In genomic region chr17:57774872-57775271, GRCh38 we compare ENCODE assay signal across 17 cellular contexts. TPM values are rescaled to one million over a fixed set of nuclear protein-coding genes. Genes with fewer than 3 reads are reported as not detected.
DNase-seq lines count a peak whose midpoint lies in the region; ATAC-seq, FAIRE-seq and TF ChIP-seq lines count a peak whose summit lies in the region.
"Had no signal": no experiment of that assay in that cellular context is flagged by ENCODE, and none has a peak within 500 bp of the region (broad histone marks: within the 10 kb centered on the region; RNA-seq: fewer than 3 reads in every experiment).

No MANE protein-coding gene starts in this region.

- DNase-seq in H9 (peak; percentile 17), Karpas-422 (peak; percentile 49), H1 (ENCODE audit: low read depth in 1 of 2, low spot score in 2 of 2) (no peak), endothelial cell (ENCODE audit: low spot score) (no peak)
- no peak for DNase-seq in activated effector memory CD4-positive, alpha-beta T cell treated with anti-CD3 and anti-CD28 coated beads, Interleukin-2, amount 50 U/mL, for 16 hours
- DNase-seq: BE2C; Caco-2; CD8-positive, alpha-beta memory T cell; DMS53; GF-D8 had no signal

- WGBS in H9 (ENCODE audit: extremely low coverage, insufficient read length, low lambda C conversion rate) = no CpG with 5 or more reads among the region's 4 CpGs
- 85% methylated on average over 4 of the region's 4 CpGs; no CpG with 5 or more reads in 1 of the 2 experiments for WGBS in H1 (ENCODE audit: extremely low coverage in 1 of 2, insufficient coverage in 1 of 2, insufficient read length in 1 of 2, insufficient replicate concordance in 2 of 2, low coverage in 1 of 2, low lambda C conversion rate in 2 of 2, missing lambda C conversion rate in 1 of 2), 2 experiments

- no peak overlapping the region for H4K8ac ChIP-seq in H9 (replicated peaks; ENCODE audit: insufficient read length, low read depth, low read length)
- no peak overlapping the region; the same call in 1 of the 2 replicates for H4K8ac ChIP-seq in H1 (ENCODE audit: extremely low read depth, insufficient read depth, low read length)

- H3T11ph ChIP-seq in H9 (ENCODE audit: low read length) = no peak overlapping the region

- no peaks in the 10 kb centered on the region for H4K20me1 ChIP-seq in H9 (ENCODE audit: control insufficient read depth, insufficient read depth, insufficient read length)
- H4K20me1 ChIP-seq in Karpas-422 (ENCODE audit: insufficient read depth, low read depth, low read length) = no peaks in the 10 kb centered on the region
- H4K20me1 ChIP-seq in H1 (replicated peaks in 1 of 2; ENCODE audit: control insufficient read depth in 1 of 2, insufficient read depth in 2 of 2, low read length in 2 of 2) = no peaks in the 10 kb centered on the region

- no peaks in the 10 kb centered on the region; a peak in 1 of 7 replicates for H3K36me3 Mint-ChIP-seq in H9 (ENCODE audit: insufficient read depth in 1 of 3, low read depth in 3 of 3)
- no peaks in the 10 kb centered on the region for H3K36me3 Mint-ChIP-seq in endothelial cell (ENCODE audit: low read depth, unreplicated experiment)
- H3K36me3 Mint-ChIP-seq: CD8-positive, alpha-beta memory T cell had no signal

- H3K4me3 ChIP-seq in Karpas-422 (ENCODE audit: low read length) (no peak overlapping the region), H1 (ENCODE audit: extremely low read depth in 1 of 4, insufficient read depth in 2 of 4, low read depth in 3 of 4, low read length in 4 of 4) (no peak overlapping the region)
- H3K4me3 ChIP-seq: A549 had no signal

- H3K9me3 ChIP-seq in H9 (ENCODE audit: control insufficient read depth, low read depth, low read length) = no peaks in the 10 kb centered on the region
- no peaks in the 10 kb centered on the region for H3K9me3 ChIP-seq in Karpas-422 (ENCODE audit: low read length)
- H3K9me3 ChIP-seq in H1 (ENCODE audit: insufficient read depth in 2 of 2, low read depth in 1 of 2, low read length in 1 of 2) = no peaks in the 10 kb centered on the region
- H3K9me3 ChIP-seq: A549, BE2C, Caco-2 had no signal

- no peak for ATAC-seq in HG02973 (IDR thresholded peaks at IDR 0.05; ENCODE audit: unreplicated experiment)
- ATAC-seq: A549, HCT116 had no signal

- H2BK5ac ChIP-seq in H9 (ENCODE audit: insufficient read length, low read length) (no peak overlapping the region), H1 (ENCODE audit: low read depth, low read length) (no peak overlapping the region)

- H2AFZ ChIP-seq in H9 (ENCODE audit: low read length) = no peak overlapping the region
- H2AFZ ChIP-seq in Karpas-422 (ENCODE audit: low read length) = no peak overlapping the region; the same call in 1 of the 2 replicates
- no peak overlapping the region for H2AFZ ChIP-seq in H1 (ENCODE audit: low read length)

- no peaks in the 10 kb centered on the region for H3K79me1 ChIP-seq in H9 (ENCODE audit: insufficient read depth, low read depth, low read length, poor library complexity, severe bottlenecking)
- H3K79me1 ChIP-seq in H1 (ENCODE audit: low read depth, low read length) = no peaks in the 10 kb centered on the region

- H4K91ac ChIP-seq in H9 (ENCODE audit: insufficient read length, low read depth, low read length) (no peak overlapping the region), H1 (replicated peaks; ENCODE audit: insufficient read length, low read length) (no peak overlapping the region)

- no peak overlapping the region for H3K4me3 Mint-ChIP-seq in H9
- no peak overlapping the region for H3K4me3 Mint-ChIP-seq in endothelial cell (ENCODE audit: unreplicated experiment)
- H3K4me3 Mint-ChIP-seq: CD8-positive, alpha-beta memory T cell had no signal

- H3K9ac ChIP-seq in H9 (ENCODE audit: extremely low read depth, insufficient read length, low read length) = no peak overlapping the region
- no peak overlapping the region for H3K9ac ChIP-seq in Karpas-422 (ENCODE audit: low read length)
- no peak overlapping the region for H3K9ac ChIP-seq in H1 (replicated peaks in 1 of 4; ENCODE audit: extremely low read depth in 1 of 4, low read depth in 3 of 4, low read length in 3 of 4)

- no peak for TF ChIP-seq RAD21 in H1 (IDR thresholded peaks at IDR 0.05 in 1 of 2, conservative IDR thresholded peaks at IDR 0.05 in 1 of 2; ENCODE audit: low read depth in 2 of 2, low read length in 2 of 2)

- H3K4me1 Mint-ChIP-seq in H9 = peaks cover 0 to 4% of the 10 kb centered on the region in 2 experiments; a peak in 1 of 4 replicates
- peaks cover 8% of the 10 kb centered on the region for H3K4me1 Mint-ChIP-seq in endothelial cell (ENCODE audit: unreplicated experiment)
- H3K4me1 Mint-ChIP-seq: CD8-positive, alpha-beta memory T cell had no signal

- H3K18ac ChIP-seq in H9 (ENCODE audit: insufficient read length, low read depth, low read length) = no peak overlapping the region
- no peak overlapping the region for H3K18ac ChIP-seq in H1 (ENCODE audit: extremely low read depth, low read length)

- no peaks in the 10 kb centered on the region for H3K9me2 ChIP-seq in Karpas-422 (replicated peaks; ENCODE audit: insufficient read depth, low read length)

- no peaks in the 10 kb centered on the region for H3K36me3 ChIP-seq in Karpas-422 (ENCODE audit: insufficient read depth, low read length)
- H3K36me3 ChIP-seq in H1 (ENCODE audit: control insufficient read depth in 2 of 4, insufficient read depth in 4 of 4, low read length in 3 of 4) = no peaks in the 10 kb centered on the region
- H3K36me3 ChIP-seq: BE2C had no signal

- POLR2A ChIA-PET in H1 (lab: Charles Lee; ENCODE audit: partially characterized antibody) = no interaction called here

- H2AK5ac ChIP-seq in H9 (ENCODE audit: insufficient read length, low read length) (no peak overlapping the region), H1 (ENCODE audit: low read depth, low read length) (no peak overlapping the region)

- peak overlapping the region in 1 of 3 experiments; percentile 11; a peak in 2 of 7 replicates for H3K27ac Mint-ChIP-seq in H9
- no peak overlapping the region for H3K27ac Mint-ChIP-seq in endothelial cell (ENCODE audit: unreplicated experiment)
- H3K27ac Mint-ChIP-seq: CD8-positive, alpha-beta memory T cell had no signal

- no peak for TF ChIP-seq POLR2A in H1 (IDR thresholded peaks at IDR 0.05; ENCODE audit: control extremely low read depth in 1 of 2, low read depth in 2 of 2, low read length in 2 of 2)

- H3K4ac ChIP-seq in H9 (ENCODE audit: low read depth, low read length) (no peak overlapping the region), H1 (replicated peaks; ENCODE audit: insufficient read length, low read depth, low read length) (no peak overlapping the region)

- H3K14ac ChIP-seq in H9 (ENCODE audit: insufficient read depth, low read length) (no peak overlapping the region; the same call in 1 of the 2 replicates), H1 (ENCODE audit: insufficient read length) (no peak overlapping the region)

- H3K4me1 ChIP-seq in H9 (ENCODE audit: insufficient read depth, low read length) (no peaks in the 10 kb centered on the region), Karpas-422 (ENCODE audit: low read length) (no peaks in the 10 kb centered on the region), H1 (replicated peaks in 1 of 4; ENCODE audit: control insufficient read depth in 3 of 4, insufficient read depth in 4 of 4, low read length in 3 of 4) (no peaks in the 10 kb centered on the region)
- H3K4me1 ChIP-seq: Caco-2 had no signal

- H3K27me3 ChIP-seq in H9 (ENCODE audit: insufficient read depth, low read length) (no peaks in the 10 kb centered on the region), Karpas-422 (ENCODE audit: low read length) (no peaks in the 10 kb centered on the region), H1 (replicated peaks in 1 of 4; ENCODE audit: control insufficient read depth in 3 of 4, extremely low read depth in 1 of 4, insufficient read depth in 3 of 4, low read length in 3 of 4) (no peaks in the 10 kb centered on the region)
- H3K27me3 ChIP-seq: BE2C had no signal

- CTCF ChIA-PET in H1 (lab: Charles Lee; ENCODE audit: partially characterized antibody) = interaction anchor here (0.6 to 1.4 kb wide), 4 partner anchors 35 to 103 kb away, joined by 3 to 5 read pairs (median 3); no protein-coding TSS in a partner anchor

- no peak overlapping the region for H2BK20ac ChIP-seq in H9 (ENCODE audit: low read depth, low read length, poor library complexity, severe bottlenecking)
- H2BK20ac ChIP-seq in H1 (ENCODE audit: low read length) = no peak overlapping the region

- H2BK15ac ChIP-seq in H9 (ENCODE audit: low read depth, low read length) (no peak overlapping the region), H1 (ENCODE audit: low read length) (no peak overlapping the region)

- H3K23me2 ChIP-seq in H9 (ENCODE audit: insufficient read length, low read depth, low read length, poor library complexity, severe bottlenecking) (no peaks in the 10 kb centered on the region), H1 (ENCODE audit: low read depth, low read length) (no peaks in the 10 kb centered on the region)

- H3K27ac ChIP-seq in H9 (ENCODE audit: insufficient read length, low read depth, low read length) (no peak overlapping the region), Karpas-422 (ENCODE audit: low read length) (no peak overlapping the region), H1 (ENCODE audit: low read depth, low read length) (no peak overlapping the region)
- H3K27ac ChIP-seq: A549 had no signal

- no peak overlapping the region for H4K5ac ChIP-seq in H9 (ENCODE audit: insufficient read length, low read depth, low read length)
- no peak overlapping the region for H4K5ac ChIP-seq in H1 (ENCODE audit: insufficient read length, low read depth, low read length)

- H3K27me3 Mint-ChIP-seq in H9 (ENCODE audit: low read depth) (peaks cover 43% of the 10 kb centered on the region), endothelial cell (ENCODE audit: unreplicated experiment) (peaks cover 2% of the 10 kb centered on the region)

- H2BK12ac ChIP-seq in H9 (ENCODE audit: insufficient read length, low read depth, low read length) (no peak overlapping the region), H1 (ENCODE audit: low read depth, low read length) (no peak overlapping the region)

- H3K56ac ChIP-seq in H9 (ENCODE audit: insufficient read length, low read depth, low read length) = no peak overlapping the region
- H3K56ac ChIP-seq in H1 (replicated peaks; ENCODE audit: insufficient read length, low read depth, low read length) = no peak overlapping the region

- TF ChIP-seq EP300 in H1 (IDR thresholded peaks at IDR 0.05; ENCODE audit: borderline replicate concordance in 1 of 2, low read depth in 2 of 2, low read length in 2 of 2) = no peak

- H2BK120ac ChIP-seq in H9 (ENCODE audit: low read depth, low read length, poor library complexity, severe bottlenecking) (no peak overlapping the region), H1 (replicated peaks; ENCODE audit: low read depth, low read length) (no peak overlapping the region)

- FAIRE-seq in H1 (lab: Jason Lieb, UNC) = no peak
- FAIRE-seq: A549, GM19239 had no signal

- H3K23ac ChIP-seq in H9 (ENCODE audit: insufficient read length, low read depth, low read length) = no peak overlapping the region
- H3K23ac ChIP-seq in H1 (ENCODE audit: insufficient read length) = no peak overlapping the region

- H3K79me2 ChIP-seq in H9 (ENCODE audit: insufficient read depth, low read length) (no peaks in the 10 kb centered on the region), Karpas-422 (ENCODE audit: low read length) (no peaks in the 10 kb centered on the region), H1 (ENCODE audit: control insufficient read depth in 1 of 2, insufficient read depth in 2 of 2, low read length in 2 of 2) (no peaks in the 10 kb centered on the region)

- no peak for TF ChIP-seq CTCF in H9 (conservative IDR thresholded peaks at IDR 0.05)
- TF ChIP-seq CTCF in H1 (IDR thresholded peaks at IDR 0.05; ENCODE audit: control extremely low read depth in 1 of 3, insufficient read depth in 1 of 3, low read depth in 1 of 3, low read length in 3 of 3) = no peak
- TF ChIP-seq CTCF in endothelial cell (IDR thresholded peaks at IDR 0.05; ENCODE audit: unreplicated experiment) = no peak

- H3K9me3 Mint-ChIP-seq in H9 (no peaks in the 10 kb centered on the region), endothelial cell (ENCODE audit: unreplicated experiment) (no peaks in the 10 kb centered on the region)
- H3K9me3 Mint-ChIP-seq: CD8-positive, alpha-beta memory T cell had no signal

- H3K4me2 ChIP-seq in H9 (ENCODE audit: insufficient read depth, insufficient read length, low read length) (no peak overlapping the region), Karpas-422 (ENCODE audit: low read depth, low read length, poor library complexity, severe bottlenecking) (no peak overlapping the region), H1 (ENCODE audit: insufficient read depth in 1 of 2, low read depth in 2 of 2, low read length in 2 of 2) (no peak overlapping the region)
- H3K4me2 ChIP-seq: A549 had no signal

RNA-seq across cellular contexts. Expression of gene CCDC182, which starts 29.8 kb away (rescaled TPM):
- not detected in 2 replicates for total RNA-seq in H9 (2021)
- total RNA-seq in Karpas-422 (2014; rRNA removed; shearing (Covaris generic); ENCODE audit: low replicate concordance) = not detected in 2 replicates
- total RNA-seq in H1 (2021; fragmentation: NEBNext Ultra II Directional; extraction: Animal tissue kit (Norgen Biotek cat#: 25700)) = not detected in 2 replicates
- polyA plus RNA-seq in H1 (2011; rRNA removed) = not detected in 2 replicates
- not detected for polyA plus RNA-seq in H1 (2011; cell fraction: cytosol; rRNA removed)
- not detected for polyA plus RNA-seq in H1 (2011; cell fraction: nucleus; rRNA removed)
- not detected in 4 replicates for polyA plus RNA-seq in H1 (2012, experiment 1 of 2)
- polyA plus RNA-seq in H1 (2012, experiment 2 of 2) = not detected
- not detected for polyA plus RNA-seq in H1 (2013, experiment 1 of 2)
- polyA plus RNA-seq in H1 (2013, experiment 2 of 2) = not detected
- polyA minus RNA-seq in H1 (2011; rRNA and poly(A)+ RNA removed) = not detected in 2 replicates
- polyA minus RNA-seq in H1 (2011; cell fraction: cytosol; rRNA and poly(A)+ RNA removed) = not detected
- not detected for polyA minus RNA-seq in H1 (2011; cell fraction: nucleus; rRNA and poly(A)+ RNA removed)
- not detected for total RNA-seq in endothelial cell (ENCODE audit: unreplicated experiment)
- total RNA-seq: Caco-2; CD8-positive, alpha-beta memory T cell; H4; HT1080 had no signal
- polyA plus RNA-seq: A549; AG04450; CD8-positive, alpha-beta memory T cell had no signal

Comparison
In these comparisons a context has a peak if more than half of its experiments do, and no peak if none do; other contexts are left out.
1. DNase-seq: peak in H9 (single experiment) and Karpas-422 (single experiment); none in H1 (0 of 2), activated effector memory CD4-positive, alpha-beta T cell treated with anti-CD3 and anti-CD28 coated beads, Interleukin-2, amount 50 U/mL, for 16 hours (single experiment) and endothelial cell (single experiment).